Comparison of ENCODE assay signal across 25 cellular contexts in the genomic region with DNA sequence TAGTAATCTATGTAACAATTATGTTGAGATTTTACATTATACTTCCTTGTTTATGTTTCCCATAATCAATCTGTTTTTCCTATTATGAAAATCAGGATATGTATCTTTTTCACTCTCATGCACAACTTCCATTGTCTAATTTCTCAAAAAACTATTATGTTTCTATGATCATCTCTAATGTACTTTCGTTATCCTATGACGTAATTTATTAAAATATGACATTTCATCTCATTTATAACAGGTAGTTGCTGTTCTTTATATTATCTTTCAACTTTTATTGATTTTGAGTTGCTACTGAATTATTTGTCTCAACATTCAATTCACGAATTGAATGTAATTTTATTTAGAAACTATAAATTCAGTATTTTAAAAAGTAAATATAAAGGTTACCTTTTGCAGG.
"Had no signal": no experiment of that assay in that cellular context is flagged by ENCODE, and none has a peak within 500 bp of the region (broad histone marks: within the 10 kb centered on the region; RNA-seq: fewer than 3 reads in every experiment).

No MANE protein-coding gene starts in this region.

- H3K4me3 ChIP-seq: neural progenitor cell, ovary, psoas muscle, skin epidermis, stomach, thoracic aorta, thyroid gland, tibial nerve, upper lobe of left lung, vagina had no signal

- H3K27me3 ChIP-seq: neural progenitor cell, ovary, stomach, thyroid gland, tibial nerve, upper lobe of left lung, vagina had no signal

- H3K4me2 ChIP-seq: neural progenitor cell had no signal

- FAIRE-seq: urothelium cell line had no signal

- H3K4me1 ChIP-seq: neural progenitor cell, parathyroid adenoma, psoas muscle, stomach, thyroid gland, tibial nerve, upper lobe of left lung, vagina had no signal

- H3K9ac ChIP-seq: neural progenitor cell, parathyroid adenoma had no signal

- H3K79me2 ChIP-seq: parathyroid adenoma had no signal

- H3K36me3 ChIP-seq: neural progenitor cell, ovary, stomach, thoracic aorta, thyroid gland, tibial nerve, upper lobe of left lung, vagina had no signal

- H3K27ac ChIP-seq: neural progenitor cell, ovary, parathyroid adenoma, psoas muscle, skin epidermis, stomach, thoracic aorta, thyroid gland, tibial nerve, upper lobe of left lung, vagina had no signal

- DNase-seq: natural killer cell; occipital lobe; ovary; posterior cingulate gyrus; psoas muscle; right cardiac atrium; stimulated activated CD4-positive, alpha-beta T cell treated with anti-CD3 and anti-CD28 coated beads, Interleukin-15, amount 100 ng/mL, for 24 hours; stimulated activated CD4-positive, alpha-beta T cell treated with anti-CD3 and anti-CD28 coated beads, Interleukin-2, amount 100 ng/mL, for 24 hours; stimulated activated CD4-positive, alpha-beta T cell treated with anti-CD3 and anti-CD28 coated beads, Interleukin-2, amount 100 ng/mL, for 48 hours; stimulated activated CD4-positive, alpha-beta T cell treated with anti-CD3 and anti-CD28 coated beads, Interleukin-4, amount 100 ng/mL, for 24 hours; stimulated activated naive B cell treated with anti-CD40 and anti-IgM and Interleukin-4, amounts not matched to agents 10 μg/mL and 1 μg/mL and 100 μg/mL, for 72 hours; stimulated activated naive CD4-positive, alpha-beta T cell treated with Interleukin-2 at 50 U/mL for 16 hours; stomach; thyroid gland; trophoblast cell; upper lobe of left lung had no signal

- H2AFZ ChIP-seq: neural progenitor cell, parathyroid adenoma had no signal

- ATAC-seq: natural killer cell; psoas muscle; right cardiac atrium; sciatic nerve; stimulated activated effector memory CD8-positive, alpha-beta T cell treated with anti-CD3 and anti-CD28 coated beads, Interleukin-12 subunit alpha, Interleukin-12 subunit beta, amount 100 ng/mL, for 72 hours; stimulated activated naive B cell treated with anti-CD40 and anti-IgM and Interleukin-4, amounts not matched to agents 10 μg/mL and 1 μg/mL and 100 μg/mL, for 72 hours had no signal

- H3K9me3 ChIP-seq: ovary, psoas muscle, stomach, thoracic aorta, thyroid gland, upper lobe of left lung, vagina had no signal
